ENCODE assay signal across 8 cellular contexts in the genomic region with DNA sequence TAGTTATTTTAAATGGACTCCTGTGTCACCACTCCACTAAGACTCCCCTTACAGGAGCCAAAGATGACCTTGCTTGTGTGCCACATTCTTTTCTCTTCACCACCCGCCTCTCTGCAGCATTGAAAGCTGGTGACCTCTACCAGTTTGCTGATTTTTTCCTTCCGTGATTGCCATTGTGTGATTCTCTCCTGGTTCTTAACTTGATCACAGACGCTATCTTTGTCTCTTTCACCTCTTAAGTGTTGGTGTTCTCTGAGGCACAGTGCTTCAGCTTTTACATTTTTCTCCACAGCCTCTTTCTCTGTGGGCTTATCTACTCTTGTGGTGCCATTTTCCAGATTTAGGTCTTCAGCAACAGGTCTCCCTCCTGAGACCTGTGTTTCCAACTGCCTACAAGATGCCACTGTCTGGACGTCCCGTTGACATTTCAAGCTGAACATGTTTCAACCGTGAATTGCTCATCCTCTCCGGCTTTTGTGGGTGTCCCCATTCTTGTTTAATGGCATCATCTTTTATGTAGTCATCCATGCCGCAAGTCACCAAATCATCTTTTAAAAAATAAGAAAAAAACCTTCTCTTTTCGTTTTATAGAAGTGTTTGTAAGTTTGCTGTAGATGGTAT. TPM values are rescaled to one million over a fixed set of nuclear protein-coding genes. Genes with fewer than 3 reads are reported as not detected.
DNase-seq lines count a peak whose midpoint lies in the region; ATAC-seq and TF ChIP-seq lines count a peak whose summit lies in the region.

No MANE protein-coding gene starts in this region.

- peaks cover 51% of the 10 kb centered on the region for H3K4me1 Mint-ChIP-seq in endodermal cell

- in situ Hi-C loops in Caki2 (cut with HindIII; ENCODE audit: low pct_unique_long_range_greater_than_20kb, low sequenced_read_pairs), result no loop called here

- no peak overlapping the region for H3K4me3 ChIP-seq in SJSA1
- H3K4me3 ChIP-seq in endodermal cell (ENCODE audit: low read length), result peak overlapping the region; percentile 26
- H3K4me3 ChIP-seq in skeletal muscle cell (ENCODE audit: low read depth, low read length), result no peak overlapping the region
- no peak overlapping the region for H3K4me3 ChIP-seq in tibial nerve

- peak overlapping the region; percentile 12 for H3K9ac ChIP-seq in endodermal cell (ENCODE audit: extremely low read depth, low read length, poor library complexity, severe bottlenecking)

- ATAC-seq in HG03432 (IDR thresholded peaks at IDR 0.05; ENCODE audit: unreplicated experiment), result no peak

- peak overlapping the region; percentile 62 for H3K27ac Mint-ChIP-seq in endodermal cell

- peak overlapping the region; percentile 3 for H3K4me3 Mint-ChIP-seq in endodermal cell

- H3K36me3 ChIP-seq in SJSA1 (peaks cover 3% of the 10 kb centered on the region; the same call in 1 of the 2 replicates), endodermal cell (ENCODE audit: control insufficient read depth, insufficient read depth, low read length) (no peaks in the 10 kb centered on the region), tibial nerve (peaks cover 0 to 2% (median 0%) of the 10 kb centered on the region in 3 donors)

- peak overlapping the region; percentile 91 for H3K27ac ChIP-seq in SJSA1
- H3K27ac ChIP-seq in endodermal cell (ENCODE audit: low read depth, low read length), result no peak overlapping the region
- H3K27ac ChIP-seq in tibial nerve, result peak overlapping the region in 2 of 4 donors; percentile 50 to 69

- H3K4me1 ChIP-seq in SJSA1 (replicated peaks) (peaks cover 44% of the 10 kb centered on the region), endodermal cell (ENCODE audit: control insufficient read depth, insufficient read depth, low read length) (peaks cover 16% of the 10 kb centered on the region), tibial nerve (peaks cover 0 to 64% (median 37%) of the 10 kb centered on the region in 4 donors)

- no peak for TF ChIP-seq EP300 in tibial nerve (IDR thresholded peaks at IDR 0.05)

- 77 to 79% methylated on average over 6 to 9 of the region's 9 CpGs for WGBS in endodermal cell (ENCODE audit: insufficient coverage in 1 of 2, insufficient read length in 1 of 2), 2 experiments
- WGBS in tibial nerve, 2 donors, result 64 to 68% methylated on average over 9 of the region's 9 CpGs

- H3K9me3 Mint-ChIP-seq in endodermal cell, result peaks cover 20% of the 10 kb centered on the region

- TF ChIP-seq POLR2A in tibial nerve (IDR thresholded peaks at IDR 0.05), result no peak

- H3K36me3 Mint-ChIP-seq in endodermal cell (ENCODE audit: low read depth), result peaks cover 19% of the 10 kb centered on the region

- H3K27me3 ChIP-seq in SJSA1 (replicated peaks) (no peaks in the 10 kb centered on the region), endodermal cell (ENCODE audit: control insufficient read depth, insufficient read depth, low read length, poor library complexity, severe bottlenecking) (no peaks in the 10 kb centered on the region), tibial nerve (no peaks in the 10 kb centered on the region)

- peak; percentile 19 for DNase-seq in Caki2 (ENCODE audit: low read depth)
- peak; percentile 58 to 71 for DNase-seq in SJSA1 (ENCODE audit: low read depth in 1 of 2, low spot score in 2 of 2)
- DNase-seq in endodermal cell, result no peak
- peak; percentile 43 for DNase-seq in skeletal muscle cell (ENCODE audit: low read depth)
- no peak for DNase-seq in tibial nerve (ENCODE audit: low spot score in 2 of 2)
- DNase-seq in NCI-H2227 (lab: John Stamatoyannopoulos, UW; ENCODE audit: unreplicated experiment), result no peak
- DNase-seq in DMS 273 treated with DMSO at 0.1 percent for 48 hours (lab: John Stamatoyannopoulos, UW), result no peak

- TF ChIP-seq CTCF in endodermal cell (conservative IDR thresholded peaks at IDR 0.05), result no peak
- no peak for TF ChIP-seq CTCF in tibial nerve (IDR thresholded peaks at IDR 0.05)

- H3K9me3 ChIP-seq in SJSA1 (replicated peaks) (no peaks in the 10 kb centered on the region), endodermal cell (ENCODE audit: control insufficient read depth, low read length) (peaks cover 2% of the 10 kb centered on the region), tibial nerve (no peaks in the 10 kb centered on the region)

- H3K27me3 Mint-ChIP-seq in endodermal cell (ENCODE audit: insufficient read depth), result no peaks in the 10 kb centered on the region

RNA-seq across cellular contexts. Expression of gene IQGAP1, which starts 26.5 kb away (rescaled TPM):
- total RNA-seq in Caki2 (2014; rRNA removed; shearing (Covaris generic); ENCODE audit: low replicate concordance), result 53.4 and 65.2 TPM in 2 replicates
- 163 and 235 TPM in 2 replicates for total RNA-seq in SJSA1 (2014; rRNA removed; shearing (Covaris generic))
- total RNA-seq in endodermal cell (100 to 1,000 TPM in 1 of 2 donors, 10 to 100 TPM in 1; 94.4 to 124 TPM), tibial nerve (100 to 1,000 TPM; 238 to 358 (median 282) TPM)
- 48.6 TPM for polyA plus RNA-seq in endodermal cell (2013, experiment 1 of 2)
- polyA plus RNA-seq in endodermal cell (2013, experiment 2 of 2), result 59.3 TPM

Comparison
In these comparisons a context has a peak if more than half of its experiments do, and no peak if none do; other contexts are left out.
1. DNase-seq: peak in Caki2 (single experiment), SJSA1 (2 of 2) and skeletal muscle cell (single experiment); none in endodermal cell (single experiment), tibial nerve (0 of 2), NCI-H2227 (single experiment) and DMS 273 treated with DMSO at 0.1 percent for 48 hours (single experiment).